Comparison of ENCODE assay signal across 1 cellular context in genomic region chr11:73147771-73148681, GRCh38.
A peak's percentile ranks its signal among the peaks of the same experiment; 100 is the strongest.
TF ChIP-seq lines count a peak whose summit lies in the region.

No MANE protein-coding gene starts in this region.

TF ChIP-seq in HEK293, 187 proteins besides CTCF, POLR2A, EP300 and RAD21:
- peak; percentile 29; the same call in 1 of the 2 replicates for TF ChIP-seq PRDM10 (tag by site-specific recombination; IDR thresholded peaks at IDR 0.05)
- TF ChIP-seq KLF1 (tag by site-specific recombination; IDR thresholded peaks at IDR 0.05): peak; percentile 38; the same call in 1 of the 2 replicates
- TF ChIP-seq BCL6B (tag by site-specific recombination; IDR thresholded peaks at IDR 0.05): no peak
- TF ChIP-seq ZNF341 (tag by site-specific recombination; IDR thresholded peaks at IDR 0.05; ENCODE audit: low read depth): 0 out of 2 replicates have a peak, but pooled peaks have one; percentile 9
TF ChIP-seq in HEK293: peak in this region for 3.
